In the genomic region with DNA sequence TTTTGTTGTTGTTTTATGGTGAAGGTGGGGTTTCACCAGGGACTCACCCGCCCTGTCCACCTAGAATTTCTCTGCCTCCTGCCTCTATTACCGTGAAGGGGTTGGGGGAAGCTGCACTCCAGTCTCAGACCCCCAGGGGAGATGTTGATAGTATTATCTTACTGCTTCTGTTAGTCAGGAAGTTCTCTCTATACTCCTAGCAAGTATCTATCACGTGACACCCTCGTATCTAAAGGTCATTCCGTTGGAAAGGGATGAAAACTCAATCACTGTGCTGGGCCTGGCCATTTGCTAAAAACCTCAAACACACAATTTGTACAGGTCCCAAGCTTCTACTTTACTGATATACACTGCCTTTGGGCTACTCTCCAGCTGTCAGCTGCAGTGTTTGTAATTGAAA, we compare ENCODE assay signal across 2 cellular contexts.
TF ChIP-seq lines count a peak whose summit lies in the region.

No MANE protein-coding gene starts in this region.

TF ChIP-seq in WTC11, 78 proteins besides CTCF, POLR2A, EP300 and RAD21:
- TF ChIP-seq ATF1 (CRISPR knock-in tag; IDR thresholded peaks at IDR 0.05), result no peak
- TF ChIP-seq AFF4 (CRISPR knock-in tag; IDR thresholded peaks at IDR 0.05; ENCODE audit: borderline replicate concordance), result no peak
- no peak for TF ChIP-seq CBFB (CRISPR knock-in tag; IDR thresholded peaks at IDR 0.05; ENCODE audit: low read depth)
- TF ChIP-seq ZNF671 (CRISPR knock-in tag; IDR thresholded peaks at IDR 0.05), result no peak

TF ChIP-seq in H1, 55 proteins besides CTCF, POLR2A, EP300 and RAD21:
- TF ChIP-seq RFX5 (IDR thresholded peaks at IDR 0.05; ENCODE audit: borderline replicate concordance, low read depth, low read length) (no peak), CHD7 (IDR thresholded peaks at IDR 0.05; ENCODE audit: insufficient replicate concordance, low read length) (no peak), CHD2 (IDR thresholded peaks at IDR 0.05; ENCODE audit: low read length) (no peak), ATF3 (IDR thresholded peaks at IDR 0.05; ENCODE audit: insufficient read depth, low read depth, low read length) (no peak), PHF8 (conservative IDR thresholded peaks at IDR 0.05; ENCODE audit: low read depth, low read length) (no peak), CEBPB (IDR thresholded peaks at IDR 0.05; ENCODE audit: low read depth, low read length) (no peak), MAX (IDR thresholded peaks at IDR 0.05) (no peak), BACH1 (IDR thresholded peaks at IDR 0.05; ENCODE audit: low read length) (no peak), POU5F1 (IDR thresholded peaks at IDR 0.05; ENCODE audit: low read depth, low read length) (no peak), HDAC2 (IDR thresholded peaks at IDR 0.05; ENCODE audit: borderline replicate concordance in 1 of 2, low read depth in 2 of 2, low read length in 2 of 2) (no peak), EGR1 (IDR thresholded peaks at IDR 0.05; ENCODE audit: borderline replicate concordance, low read depth, low read length) (no peak), SP1 (IDR thresholded peaks at IDR 0.05; ENCODE audit: low read depth, low read length) (no peak)
